24 cellular contexts compared by ENCODE assay signal in genomic region chr3:152593242-152593641, GRCh38.
A peak's percentile ranks its signal among the peaks of the same experiment; 100 is the strongest.
DNase-seq lines count a peak whose midpoint lies in the region; ATAC-seq, FAIRE-seq and TF ChIP-seq lines count a peak whose summit lies in the region.
"Had no signal": no experiment of that assay in that cellular context is flagged by ENCODE, and none has a peak within 500 bp of the region (broad histone marks: within the 10 kb centered on the region; RNA-seq: fewer than 3 reads in every experiment).

No MANE protein-coding gene starts in this region.

- ATAC-seq in WTC11 (no peak), memory B cell (ENCODE audit: low read depth) (no peak), GM18511 (IDR thresholded peaks at IDR 0.05; ENCODE audit: unreplicated experiment) (no peak), HG02678 (IDR thresholded peaks at IDR 0.05; ENCODE audit: unreplicated experiment) (no peak)
- ATAC-seq in naive thymus-derived CD4-positive, alpha-beta T cell: no peak
- ATAC-seq: A549 had no signal

- intact Hi-C loops in testis (cut with DNase I; ENCODE audit: low total_unique reads): no loop called here
- intact Hi-C loops in naive thymus-derived CD4-positive, alpha-beta T cell (cut with micrococcal nuclease): no loop called here

- H3K4me1 Mint-ChIP-seq in WTC11: peaks cover 22% of the 10 kb centered on the region
- peaks cover 13% of the 10 kb centered on the region for H3K4me1 Mint-ChIP-seq in memory B cell
- peaks cover 7 to 32% (median 21%) of the 10 kb centered on the region in 7 donors for H3K4me1 Mint-ChIP-seq in naive thymus-derived CD4-positive, alpha-beta T cell

- H3K4me1 ChIP-seq in testis: peaks cover 26% of the 10 kb centered on the region
- H3K4me1 ChIP-seq in naive thymus-derived CD4-positive, alpha-beta T cell (ENCODE audit: control insufficient read depth in 2 of 2, insufficient read depth in 2 of 2, low read length in 2 of 2): peaks cover 0 to 5% of the 10 kb centered on the region in 2 donors
- H3K4me1 ChIP-seq: BE2C had no signal

- no peaks in the 10 kb centered on the region for H3K9me3 ChIP-seq in testis
- H3K9me3 ChIP-seq in naive thymus-derived CD4-positive, alpha-beta T cell (ENCODE audit: control insufficient read depth in 2 of 3, low read length in 3 of 3): no peaks in the 10 kb centered on the region
- H3K9me3 ChIP-seq: A549, BE2C, SK-N-SH had no signal

- H3K9me3 Mint-ChIP-seq in WTC11 (peaks cover 14% of the 10 kb centered on the region), memory B cell (peaks cover 11% of the 10 kb centered on the region)
- H3K9me3 Mint-ChIP-seq in naive thymus-derived CD4-positive, alpha-beta T cell: no peaks in the 10 kb centered on the region

- CTCF ChIA-PET in WTC11 (lab: Charles Lee): no interaction called here
- CTCF ChIA-PET in naive thymus-derived CD4-positive, alpha-beta T cell (lab: Charles Lee): no interaction called here

- H3K27me3 ChIP-seq in testis: no peaks in the 10 kb centered on the region
- no peaks in the 10 kb centered on the region for H3K27me3 ChIP-seq in naive thymus-derived CD4-positive, alpha-beta T cell (ENCODE audit: control insufficient read depth in 2 of 2, insufficient read depth in 2 of 2, low read length in 2 of 2)
- H3K27me3 ChIP-seq: BE2C had no signal

- peak; percentile 67 for FAIRE-seq in GM12892 (lab: Jason Lieb, UNC)
- FAIRE-seq: A549 had no signal

- TF ChIP-seq CTCF in WTC11 (IDR thresholded peaks at IDR 0.05): no peak
- TF ChIP-seq CTCF in testis (IDR thresholded peaks at IDR 0.05): no peak

- H3K4me3 Mint-ChIP-seq in WTC11: no peak overlapping the region
- no peak overlapping the region for H3K4me3 Mint-ChIP-seq in memory B cell
- no peak overlapping the region for H3K4me3 Mint-ChIP-seq in naive thymus-derived CD4-positive, alpha-beta T cell
- H3K4me3 Mint-ChIP-seq: H9 had no signal

- peak overlapping the region; percentile 49 to 69 for H3K27ac ChIP-seq in testis
- no peak overlapping the region for H3K27ac ChIP-seq in naive thymus-derived CD4-positive, alpha-beta T cell (ENCODE audit: low read depth, low read length)
- H3K27ac ChIP-seq: A549, HL-60, RWPE1 had no signal

- H3K36me3 ChIP-seq in testis (ENCODE audit: low read depth, missing control alignments): no peaks in the 10 kb centered on the region
- no peaks in the 10 kb centered on the region for H3K36me3 ChIP-seq in naive thymus-derived CD4-positive, alpha-beta T cell (ENCODE audit: control insufficient read depth in 2 of 3, insufficient read depth in 3 of 3, low read length in 3 of 3)
- H3K36me3 ChIP-seq: BE2C had no signal

- DNase-seq in GM12892 (ENCODE audit: insufficient read length) (no peak), WTC11 (ENCODE audit: low spot score) (no peak), memory B cell (ENCODE audit: low spot score in 2 of 2) (no peak), testis (no peak)
- no peak for DNase-seq in naive thymus-derived CD4-positive, alpha-beta T cell
- DNase-seq: BE2C; DMS79; H9; KG1; MV-4-11; NCI-H1105 treated with DMSO at 0.1 percent for 48 hours; NCI-H2029 treated with DMSO at 0.1 percent for 48 hours; NCI-H2171; NCI-H345; NCI-H524; NCI-H774; NK-92 treated with Interleukin-12 subunit alpha and Interleukin-12 subunit beta, amount 100 ng/mL, for 24 hours; SIG-M5; SK-N-SH had no signal

- H3K27me3 Mint-ChIP-seq in WTC11 (ENCODE audit: low read depth): no peaks in the 10 kb centered on the region
- H3K27me3 Mint-ChIP-seq in memory B cell: no peaks in the 10 kb centered on the region
- peaks cover 0 to 4% (median 0%) of the 10 kb centered on the region in 5 donors for H3K27me3 Mint-ChIP-seq in naive thymus-derived CD4-positive, alpha-beta T cell

- no peak overlapping the region for H3K4me3 ChIP-seq in testis
- no peak overlapping the region for H3K4me3 ChIP-seq in naive thymus-derived CD4-positive, alpha-beta T cell (ENCODE audit: low read length)
- H3K4me3 ChIP-seq: A549 had no signal

- POLR2A ChIA-PET in WTC11 (lab: Charles Lee): no interaction called here
- POLR2A ChIA-PET in naive thymus-derived CD4-positive, alpha-beta T cell (lab: Charles Lee): no interaction called here

- H3K27ac Mint-ChIP-seq in WTC11: no peak overlapping the region
- H3K27ac Mint-ChIP-seq in memory B cell: peak overlapping the region; percentile 51
- H3K27ac Mint-ChIP-seq in naive thymus-derived CD4-positive, alpha-beta T cell: peak overlapping the region in 1 of 9 donors; percentile 25
- H3K27ac Mint-ChIP-seq: H9 had no signal

- H3K36me3 Mint-ChIP-seq in WTC11: peaks cover 16% of the 10 kb centered on the region
- peaks cover 11% of the 10 kb centered on the region for H3K36me3 Mint-ChIP-seq in memory B cell
- H3K36me3 Mint-ChIP-seq in naive thymus-derived CD4-positive, alpha-beta T cell: no peaks in the 10 kb centered on the region

- TF ChIP-seq POLR2A in GM12892 (IDR thresholded peaks at IDR 0.05; ENCODE audit: low read depth, low read length) (no peak), testis (IDR thresholded peaks at IDR 0.05) (no peak)

TF ChIP-seq in WTC11, 78 proteins besides CTCF, POLR2A, EP300 and RAD21:
- TF ChIP-seq STAT6 (CRISPR knock-in tag; conservative IDR thresholded peaks at IDR 0.05; ENCODE audit: low read depth) (no peak), ZNF512 (CRISPR knock-in tag; IDR thresholded peaks at IDR 0.05; ENCODE audit: borderline replicate concordance) (peak; percentile 83; the same call in 1 of the 2 replicates), ZNF219 (CRISPR knock-in tag; IDR thresholded peaks at IDR 0.05; ENCODE audit: borderline replicate concordance) (no peak)
